Comparison of ENCODE assay signal across 8 cellular contexts in the genomic region with DNA sequence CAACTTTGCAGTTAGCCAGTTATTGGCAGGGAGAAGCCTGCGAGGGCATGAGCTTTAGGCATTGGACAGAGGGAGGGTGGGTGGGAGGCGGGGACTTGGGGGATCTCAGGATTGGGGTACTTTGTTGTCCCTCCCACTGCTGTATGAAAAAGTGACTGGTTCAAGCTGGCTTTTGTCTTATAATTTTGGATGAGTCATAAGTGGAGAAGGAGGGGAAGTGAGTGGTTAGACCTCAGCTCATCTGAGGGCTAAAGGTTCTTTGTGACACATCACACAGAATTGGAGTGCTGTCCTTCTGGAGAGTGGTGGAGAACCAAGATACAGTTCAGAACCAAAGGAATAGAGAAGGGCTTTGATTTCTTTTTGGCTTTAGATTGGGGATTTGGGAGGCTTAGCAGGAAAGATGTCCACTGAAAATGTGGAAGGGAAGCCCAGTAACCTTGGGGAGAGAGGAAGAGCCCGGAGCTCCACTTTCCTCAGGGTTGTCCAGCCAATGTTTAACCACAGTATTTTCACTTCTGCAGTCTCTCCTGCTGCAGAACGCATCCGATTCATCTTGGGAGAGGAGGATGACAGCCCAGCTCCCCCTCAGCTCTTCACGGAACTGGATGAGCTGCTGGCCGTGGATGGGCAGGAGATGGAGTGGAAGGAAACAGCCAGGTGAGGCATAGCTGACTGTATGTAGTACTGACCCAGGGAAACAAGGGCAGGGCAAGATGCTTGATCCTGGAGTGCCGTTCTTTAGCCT. TPM values are rescaled to one million over a fixed set of nuclear protein-coding genes. Genes with fewer than 3 reads are reported as not detected.
DNase-seq lines count a peak whose midpoint lies in the region; ATAC-seq and TF ChIP-seq lines count a peak whose summit lies in the region.

A gene (plus strand): TSS at position 175 of the 748 bp plus-strand sequence.

- no peak for TF ChIP-seq EP300 in suprapubic skin (IDR thresholded peaks at IDR 0.05)

- TF ChIP-seq POLR2A in suprapubic skin (IDR thresholded peaks at IDR 0.05), result no peak

- H3K27ac ChIP-seq in suprapubic skin, result no peak within 1 kb of the TSS
- no peak within 1 kb of the TSS for H3K27ac ChIP-seq in smooth muscle cell (ENCODE audit: low read depth)

- ATAC-seq in HG02870 (IDR thresholded peaks at IDR 0.05; ENCODE audit: unreplicated experiment) (peak; percentile 100), left ventricle myocardium superior (no peak)

- H3K4me2 ChIP-seq in smooth muscle cell, result no peak within 1 kb of the TSS

- H2AFZ ChIP-seq in smooth muscle cell (ENCODE audit: low read depth), result no peak within 1 kb of the TSS

- no peaks in the 10 kb centered on the region for H3K27me3 ChIP-seq in suprapubic skin
- no peaks in the 10 kb centered on the region for H3K27me3 ChIP-seq in smooth muscle cell (ENCODE audit: low read depth)

- 90% methylated on average over 8 of the region's 8 CpGs for WGBS in suprapubic skin
- 87% methylated on average over 8 of the region's 8 CpGs for WGBS in smooth muscle cell (ENCODE audit: low lambda C conversion rate)

- H3K4me3 ChIP-seq in suprapubic skin, result no peak within 1 kb of the TSS
- no peak within 1 kb of the TSS for H3K4me3 ChIP-seq in smooth muscle cell

- DNase-seq in SKM-1 treated with dmso at 0.1 percent for 144 hours (lab: John Stamatoyannopoulos, UW; ENCODE audit: unreplicated experiment) (peak; percentile 39), SKM-1 (lab: John Stamatoyannopoulos, UW; ENCODE audit: unreplicated experiment) (no peak), OCI-M1 (lab: John Stamatoyannopoulos, UW) (peak; percentile 48), left ventricle myocardium superior (no peak), NCI-H2196 treated with DMSO at 0.1 percent for 48 hours (lab: John Stamatoyannopoulos, UW; ENCODE audit: unreplicated experiment) (no peak), suprapubic skin (ENCODE audit: low spot score in 2 of 2) (no peak), smooth muscle cell (lab: John Stamatoyannopoulos, UW; ENCODE audit: unreplicated experiment) (no peak)

- H3K9ac ChIP-seq in smooth muscle cell (ENCODE audit: low read depth), result no peak within 1 kb of the TSS

- no peaks in the 10 kb centered on the region for H3K36me3 ChIP-seq in suprapubic skin
- no peaks in the 10 kb centered on the region for H3K36me3 ChIP-seq in smooth muscle cell (ENCODE audit: low read depth)

- H3K79me2 ChIP-seq in smooth muscle cell (ENCODE audit: low read depth), result no peaks in the 10 kb centered on the region

- H3K4me1 ChIP-seq in suprapubic skin (no peaks in the 10 kb centered on the region), smooth muscle cell (ENCODE audit: low read depth) (no peaks in the 10 kb centered on the region)

- no peak for TF ChIP-seq CTCF in suprapubic skin (IDR thresholded peaks at IDR 0.05)
- TF ChIP-seq CTCF in smooth muscle cell (IDR thresholded peaks at IDR 0.05; ENCODE audit: borderline replicate concordance, insufficient read depth, poor library complexity, severe bottlenecking), result no peak

- H3K9me3 ChIP-seq in suprapubic skin (no peaks in the 10 kb centered on the region), smooth muscle cell (replicated peaks; ENCODE audit: low read depth) (no peaks in the 10 kb centered on the region)

- intact Hi-C loops in left ventricle myocardium superior (cut with micrococcal nuclease), result no loop called here

- H4K20me1 ChIP-seq in smooth muscle cell (ENCODE audit: low read depth), result no peaks in the 10 kb centered on the region

- H3F3A ChIP-seq in smooth muscle cell (ENCODE audit: low read depth), result no peaks in the 10 kb centered on the region

RNA-seq across cellular contexts. Expression of the gene that starts here (rescaled TPM):
- 25.6 TPM for total RNA-seq in left ventricle myocardium superior
- under 1 TPM in 3 of 4 donors, not detected in 1; 0.30 to 0.56 (median 0.34) TPM for total RNA-seq in suprapubic skin
- total RNA-seq in smooth muscle cell, result 4.1 and 4.4 TPM in 2 replicates
- 1.2 and 2.8 TPM in 2 replicates for polyA plus RNA-seq in smooth muscle cell

Comparison
In these comparisons a context has a peak if more than half of its experiments do, and no peak if none do; other contexts are left out.
1. DNase-seq: peak in SKM-1 treated with dmso at 0.1 percent for 144 hours (single experiment) and OCI-M1 (single experiment); none in SKM-1 (single experiment), left ventricle myocardium superior (single experiment), NCI-H2196 treated with DMSO at 0.1 percent for 48 hours (single experiment), suprapubic skin (0 of 2) and smooth muscle cell (single experiment).